ENCODE assay signal across 24 cellular contexts in the genomic region with DNA sequence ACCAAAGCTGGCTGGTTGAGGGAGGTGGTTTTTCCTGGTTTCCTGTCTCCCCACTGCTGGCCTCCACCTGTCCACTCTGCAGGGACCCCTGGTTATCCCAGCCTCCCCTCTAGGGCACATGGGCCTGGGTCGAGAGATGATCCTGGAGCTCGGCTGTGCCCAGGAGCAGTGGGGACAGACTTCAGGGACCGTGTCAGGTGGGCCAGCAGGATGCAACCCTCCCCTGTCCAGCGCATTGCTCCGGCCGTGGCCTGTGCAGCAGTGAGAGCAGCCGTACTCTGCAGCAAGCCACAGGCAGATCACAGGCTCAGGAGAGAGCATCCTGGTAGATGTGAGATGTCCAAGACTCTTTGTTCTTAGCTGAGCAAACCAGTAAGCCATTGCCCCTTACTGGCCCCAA.
DNase-seq lines count a peak whose midpoint lies in the region; ATAC-seq and TF ChIP-seq lines count a peak whose summit lies in the region.
"Had no signal": no experiment of that assay in that cellular context is flagged by ENCODE, and none has a peak within 500 bp of the region (broad histone marks: within the 10 kb centered on the region; RNA-seq: fewer than 3 reads in every experiment).

No MANE protein-coding gene starts in this region.

- CTCF ChIA-PET in MCF 10A (lab: Yijun Ruan, JAX): interaction anchor here (0.9 kb wide), 1 partner anchor 20 kb away, joined by 3 read pairs; no protein-coding TSS in a partner anchor

- TF ChIP-seq CTCF in breast epithelium (IDR thresholded peaks at IDR 0.05): no peak
- no peak for TF ChIP-seq CTCF in MCF 10A (IDR thresholded peaks at IDR 0.05; ENCODE audit: unreplicated experiment)
- no peak for TF ChIP-seq CTCF in chondrocyte (IDR thresholded peaks at IDR 0.05)
- no peak for TF ChIP-seq CTCF in parathyroid adenoma (IDR thresholded peaks at IDR 0.05)
- TF ChIP-seq CTCF in tibial artery (IDR thresholded peaks at IDR 0.05): no peak

- no TSS peak for BruUV-seq in MCF 10A (replicated peaks; lab: Mats Ljungman, UMichigan)

- no peak overlapping the region for H3K4me2 ChIP-seq in parathyroid adenoma (ENCODE audit: low read length)
- H3K4me2 ChIP-seq: smooth muscle cell had no signal

- H3K27me3 ChIP-seq in breast epithelium (no peaks in the 10 kb centered on the region), parathyroid adenoma (ENCODE audit: control insufficient read depth, insufficient read depth, low read length) (no peaks in the 10 kb centered on the region), tibial artery (no peaks in the 10 kb centered on the region)

- H3K36me3 Mint-ChIP-seq in MCF 10A (ENCODE audit: insufficient read depth, unreplicated experiment) (no peaks in the 10 kb centered on the region), chondrocyte (ENCODE audit: low read depth) (no peaks in the 10 kb centered on the region)
- H3K36me3 Mint-ChIP-seq: activated naive CD4-positive, alpha-beta T cell treated with anti-CD3 and anti-CD28 coated beads, Interleukin-2, amount 50 U/mL, for 72 hours had no signal

- POLR2A ChIA-PET in MCF 10A (lab: Yijun Ruan, JAX): no interaction called here

- H3K9me3 Mint-ChIP-seq in MCF 10A (ENCODE audit: unreplicated experiment) (no peaks in the 10 kb centered on the region), chondrocyte (ENCODE audit: low read depth) (no peaks in the 10 kb centered on the region)
- H3K9me3 Mint-ChIP-seq: activated CD8-positive, alpha-beta T cell treated with anti-CD3 and anti-CD28 coated beads for 36 hours; activated naive CD4-positive, alpha-beta T cell treated with anti-CD3 and anti-CD28 coated beads, Interleukin-2, amount 50 U/mL, for 72 hours; activated T-helper 17 cell treated with anti-CD3 and anti-CD28 coated beads, Interleukin-2, amount 50 U/mL, for 72 hours; CD4-positive, alpha-beta memory T cell; naive B cell had no signal

- H3K79me2 ChIP-seq in parathyroid adenoma: peaks cover 48% of the 10 kb centered on the region

- H3K4me1 Mint-ChIP-seq in MCF 10A (ENCODE audit: insufficient read depth, unreplicated experiment): no peaks in the 10 kb centered on the region
- peaks cover 25% of the 10 kb centered on the region for H3K4me1 Mint-ChIP-seq in chondrocyte (ENCODE audit: low read depth)

- H3K4me3 Mint-ChIP-seq in MCF 10A (ENCODE audit: unreplicated experiment) (no peak overlapping the region), chondrocyte (ENCODE audit: unreplicated experiment) (no peak overlapping the region)
- H3K4me3 Mint-ChIP-seq: activated CD8-positive, alpha-beta T cell treated with anti-CD3 and anti-CD28 coated beads for 36 hours; activated T-helper 17 cell treated with anti-CD3 and anti-CD28 coated beads, Interleukin-2, amount 50 U/mL, for 72 hours; CD4-positive, alpha-beta memory T cell; T-helper 17 cell had no signal

- intact Hi-C loops in breast epithelium (cut with DNase I; ENCODE audit: low total_unique reads) (no loop called here), MCF 10A (cut with micrococcal nuclease) (no loop called here), tibial artery (cut with DNase I; ENCODE audit: low total_unique reads) (no loop called here)

- peaks cover 0 to 8% of the 10 kb centered on the region in 2 donors for H3K4me1 ChIP-seq in breast epithelium
- peaks cover 42% of the 10 kb centered on the region for H3K4me1 ChIP-seq in parathyroid adenoma
- peaks cover 17 to 85% (median 69%) of the 10 kb centered on the region in 4 donors for H3K4me1 ChIP-seq in tibial artery

- ATAC-seq in HG03045 (IDR thresholded peaks at IDR 0.05; ENCODE audit: unreplicated experiment): no peak
- ATAC-seq in GM19035 (IDR thresholded peaks at IDR 0.05; ENCODE audit: unreplicated experiment): no peak
- ATAC-seq: activated CD8-positive, alpha-beta T cell treated with anti-CD3 and anti-CD28 coated beads for 36 hours; activated naive CD4-positive, alpha-beta T cell treated with anti-CD3 and anti-CD28 coated beads, Interleukin-2, amount 50 U/mL, for 72 hours; activated T-helper 17 cell treated with anti-CD3 and anti-CD28 coated beads, Interleukin-2, amount 50 U/mL, for 72 hours; T-helper 17 cell had no signal

- H3K27ac Mint-ChIP-seq in MCF 10A (ENCODE audit: low read depth, unreplicated experiment): no peak overlapping the region
- H3K27ac Mint-ChIP-seq in chondrocyte (ENCODE audit: unreplicated experiment): peak overlapping the region; percentile 78
- H3K27ac Mint-ChIP-seq: activated CD8-positive, alpha-beta T cell treated with anti-CD3 and anti-CD28 coated beads for 36 hours; T-helper 17 cell had no signal

- no peak for TF ChIP-seq POLR2A in breast epithelium (IDR thresholded peaks at IDR 0.05)

- DNase-seq in breast epithelium (ENCODE audit: low spot score in 2 of 2): no peak
- no peak for DNase-seq in MCF 10A (ENCODE audit: unreplicated experiment)
- no peak for DNase-seq in chondrocyte (ENCODE audit: low spot score)
- DNase-seq in tibial artery: no peak
- no peak for DNase-seq in cerebellar cortex (ENCODE audit: low spot score)
- DNase-seq: activated CD8-positive, alpha-beta T cell treated with anti-CD3 and anti-CD28 coated beads for 36 hours; CD4-positive, alpha-beta memory T cell; effector memory CD4-positive, alpha-beta T cell; erythroblast; Kasumi-1; MV-4-11; naive B cell; NCI-H1694; RPMI8226; stimulated activated CD4-positive, alpha-beta T cell treated with anti-CD3 and anti-CD28 coated beads, Interleukin-2, amount 100 ng/mL, for 24 hours; T-helper 17 cell had no signal

- H3K27ac ChIP-seq in breast epithelium (peak overlapping the region; percentile 22 to 83), parathyroid adenoma (peak overlapping the region; percentile 83), tibial artery (peak overlapping the region; percentile 77 to 85)
- H3K27ac ChIP-seq: 22Rv1, GM23248 had no signal

- H3K27me3 Mint-ChIP-seq in MCF 10A (ENCODE audit: insufficient read depth, unreplicated experiment): no peaks in the 10 kb centered on the region
- H3K27me3 Mint-ChIP-seq in chondrocyte (ENCODE audit: low read depth): no peaks in the 10 kb centered on the region
- H3K27me3 Mint-ChIP-seq: activated CD8-positive, alpha-beta T cell treated with anti-CD3 and anti-CD28 coated beads for 36 hours; activated T-helper 17 cell treated with anti-CD3 and anti-CD28 coated beads, Interleukin-2, amount 50 U/mL, for 72 hours; CD4-positive, alpha-beta memory T cell; naive B cell; T-helper 17 cell had no signal

- no peak overlapping the region for H3K9ac ChIP-seq in parathyroid adenoma
- H3K9ac ChIP-seq: GM23248 had no signal

- H3K36me3 ChIP-seq in breast epithelium (no peaks in the 10 kb centered on the region), parathyroid adenoma (ENCODE audit: control insufficient read depth, insufficient read depth, low read length) (no peaks in the 10 kb centered on the region), tibial artery (peaks cover 15 to 52% (median 40%) of the 10 kb centered on the region in 3 donors)

- H3K4me3 ChIP-seq in breast epithelium: no peak overlapping the region
- H3K4me3 ChIP-seq in parathyroid adenoma (ENCODE audit: low read depth, low read length): no peak overlapping the region
- no peak overlapping the region for H3K4me3 ChIP-seq in tibial artery
- H3K4me3 ChIP-seq: GM23248, smooth muscle cell had no signal

- no peak overlapping the region for H2AFZ ChIP-seq in parathyroid adenoma
- H2AFZ ChIP-seq: GM23248 had no signal

- H3K9me3 ChIP-seq in breast epithelium (no peaks in the 10 kb centered on the region), parathyroid adenoma (ENCODE audit: control insufficient read depth, low read length) (no peaks in the 10 kb centered on the region), tibial artery (no peaks in the 10 kb centered on the region)
